Comparison of ENCODE assay signal across 9 cellular contexts in the genomic region with DNA sequence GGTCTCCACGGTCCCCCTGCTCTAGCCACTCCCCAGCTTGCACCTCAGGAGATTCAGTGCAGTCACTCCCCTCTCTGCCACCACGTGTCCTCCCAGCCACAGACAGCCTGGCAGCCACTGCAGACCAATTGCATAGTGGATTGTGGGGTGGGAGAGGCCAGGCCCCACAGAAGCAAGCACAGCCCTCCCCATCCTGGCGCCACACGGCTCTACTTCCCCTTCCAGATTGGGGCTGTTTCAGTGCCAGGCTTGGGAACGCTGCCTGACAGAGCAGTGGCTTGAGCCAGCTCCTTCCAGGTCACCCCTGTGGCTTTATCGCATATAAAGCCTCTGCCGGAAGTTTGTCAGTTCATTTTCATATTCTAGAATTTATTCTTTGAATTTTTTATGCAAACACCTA.
A peak's percentile ranks its signal among the peaks of the same experiment; 100 is the strongest.
DNase-seq lines count a peak whose midpoint lies in the region; ATAC-seq, FAIRE-seq and TF ChIP-seq lines count a peak whose summit lies in the region.
"Had no signal": no experiment of that assay in that cellular context is flagged by ENCODE, and none has a peak within 500 bp of the region (broad histone marks: within the 10 kb centered on the region; RNA-seq: fewer than 3 reads in every experiment).

No MANE protein-coding gene starts in this region.

- peaks cover 5% of the 10 kb centered on the region; the same call in 1 of the 2 replicates for H4K20me1 ChIP-seq in OCI-LY3 (ENCODE audit: insufficient read depth, low read length)

- H3K4me1 ChIP-seq in OCI-LY3 (ENCODE audit: low read length) = peaks cover 44% of the 10 kb centered on the region
- H3K4me1 ChIP-seq in kidney (ENCODE audit: control insufficient read depth in 1 of 2, insufficient read depth in 1 of 2, low read depth in 1 of 2, low read length in 2 of 2) = peaks cover 0 to 3% of the 10 kb centered on the region in 2 donors

- peak overlapping the region; percentile 78 for H3K4me2 ChIP-seq in OCI-LY3 (ENCODE audit: low read length)

- ATAC-seq in HG03442 (IDR thresholded peaks at IDR 0.05; ENCODE audit: unreplicated experiment) = no peak

- H3K4me3 ChIP-seq in OCI-LY3 (ENCODE audit: low read length) (peak overlapping the region; percentile 63), kidney (ENCODE audit: low read length in 2 of 2) (no peak overlapping the region)
- H3K4me3 ChIP-seq: SJSA1 had no signal

- DNase-seq in DMS 273 treated with DMSO at 0.1 percent for 48 hours (lab: John Stamatoyannopoulos, UW) = peak; percentile 71
- peak; percentile 6 for DNase-seq in HCEC 1CT
- peak; percentile 65 for DNase-seq in kidney
- DNase-seq in OCI-M2 (lab: John Stamatoyannopoulos, UW; ENCODE audit: unreplicated experiment) = no peak
- no peak for DNase-seq in HUDEP-2 (lab: John Stamatoyannopoulos, UW; ENCODE audit: unreplicated experiment in 76 of 76)
- no peak for DNase-seq in NCI-H1436 (lab: John Stamatoyannopoulos, UW)

- no peak for TF ChIP-seq CTCF in OCI-LY3 (IDR thresholded peaks at IDR 0.05; ENCODE audit: low read depth, low read length)
- TF ChIP-seq CTCF in kidney (IDR thresholded peaks at IDR 0.05; ENCODE audit: borderline replicate concordance, extremely low read depth, insufficient read depth) = no peak

- H3K79me2 ChIP-seq in OCI-LY3 (ENCODE audit: low read length) = no peaks in the 10 kb centered on the region

- no peak for FAIRE-seq in kidney (lab: Jason Lieb, UNC)

- intact Hi-C loops in kidney (cut with DNase I) = no loop called here

- H3K9me3 ChIP-seq in OCI-LY3 (ENCODE audit: insufficient read depth, low read length) (no peaks in the 10 kb centered on the region), kidney (ENCODE audit: control insufficient read depth in 1 of 2, low read length in 2 of 2) (no peaks in the 10 kb centered on the region)
- H3K9me3 ChIP-seq: SJSA1 had no signal

- H2AFZ ChIP-seq in OCI-LY3 (ENCODE audit: low read depth, low read length) = peak overlapping the region; percentile 67

- H3K27ac ChIP-seq in OCI-LY3 (ENCODE audit: low read length) = peak overlapping the region; percentile 10; the same call in 1 of the 2 replicates
- no peak overlapping the region for H3K27ac ChIP-seq in kidney (ENCODE audit: low read depth in 2 of 2, low read length in 2 of 2)
- H3K27ac ChIP-seq: SJSA1 had no signal

- H3K36me3 ChIP-seq in OCI-LY3 (replicated peaks; ENCODE audit: low read depth, low read length) = no peaks in the 10 kb centered on the region
- no peaks in the 10 kb centered on the region for H3K36me3 ChIP-seq in kidney (ENCODE audit: control insufficient read depth in 1 of 2, insufficient read depth in 2 of 2, low read length in 2 of 2)
- H3K36me3 ChIP-seq: SJSA1 had no signal

- H3K27me3 ChIP-seq in OCI-LY3 (ENCODE audit: low read depth, low read length) = peaks cover 75% of the 10 kb centered on the region
- H3K27me3 ChIP-seq: SJSA1 had no signal

- H3K9ac ChIP-seq in OCI-LY3 (ENCODE audit: low read length) (peak overlapping the region; percentile 33), kidney (ENCODE audit: low read length in 2 of 2) (no peak overlapping the region)

Comparison
In these comparisons a context has a peak if more than half of its experiments do, and no peak if none do; other contexts are left out.
1. DNase-seq: peak in DMS 273 treated with DMSO at 0.1 percent for 48 hours (single experiment), HCEC 1CT (single experiment) and kidney (single experiment); none in OCI-M2 (single experiment), HUDEP-2 (0 of 76) and NCI-H1436 (single experiment).